14 cellular contexts compared by ENCODE assay signal in genomic region chr7:129258649-129259389, GRCh38. TPM values are rescaled to one million over a fixed set of nuclear protein-coding genes. Genes with fewer than 3 reads are reported as not detected.
A peak's percentile ranks its signal among the peaks of the same experiment; 100 is the strongest.
DNase-seq lines count a peak whose midpoint lies in the region; ATAC-seq and TF ChIP-seq lines count a peak whose summit lies in the region.
"Had no signal": no experiment of that assay in that cellular context is flagged by ENCODE, and none has a peak within 500 bp of the region (broad histone marks: within the 10 kb centered on the region; RNA-seq: fewer than 3 reads in every experiment).

No MANE protein-coding gene starts in this region.

- H3K27me3 ChIP-seq in CD4-positive, alpha-beta T cell (ENCODE audit: control insufficient read depth, insufficient read depth, low read length), result no peaks in the 10 kb centered on the region
- no peaks in the 10 kb centered on the region for H3K27me3 ChIP-seq in GM23338 (ENCODE audit: insufficient read depth)
- H3K27me3 ChIP-seq: upper lobe of right lung had no signal

- CTCF ChIA-PET in CD4-positive, alpha-beta T cell (lab: Charles Lee), result no interaction called here

- peak overlapping the region; percentile 37 for H3K4me3 ChIP-seq in GM23338
- H3K4me3 ChIP-seq: psoas muscle, upper lobe of right lung had no signal

- H3K36me3 Mint-ChIP-seq in CD4-positive, alpha-beta T cell (ENCODE audit: low read depth), result no peaks in the 10 kb centered on the region
- no peaks in the 10 kb centered on the region for H3K36me3 Mint-ChIP-seq in GM23338 (ENCODE audit: low read depth)

- no peaks in the 10 kb centered on the region for H3K36me3 ChIP-seq in GM23338 (ENCODE audit: insufficient read depth)
- H3K36me3 ChIP-seq: upper lobe of right lung had no signal

- no peaks in the 10 kb centered on the region for H3K27me3 Mint-ChIP-seq in CD4-positive, alpha-beta T cell
- peaks cover 7% of the 10 kb centered on the region for H3K27me3 Mint-ChIP-seq in GM23338 (ENCODE audit: insufficient read depth, low read depth, poor library complexity)
- H3K27me3 Mint-ChIP-seq: activated naive CD8-positive, alpha-beta T cell treated with anti-CD3 and anti-CD28 coated beads, Interleukin-2, amount 50 U/mL, for 24 hours had no signal

- no peak for DNase-seq in CD4-positive, alpha-beta T cell
- peak; percentile 98 for DNase-seq in GM23338 (ENCODE audit: low spot score)
- DNase-seq in astrocyte of the hippocampus (ENCODE audit: low read depth, low spot score), result peak; percentile 90
- peak; percentile 15 for DNase-seq in kidney tubule cell (ENCODE audit: low spot score)
- no peak for DNase-seq in NK-92 (lab: John Stamatoyannopoulos, UW; ENCODE audit: unreplicated experiment)
- DNase-seq: activated CD4-positive, CD25-positive, alpha-beta regulatory T cell treated with anti-CD3 and anti-CD28 coated beads, Interleukin-2, amount 50 U/mL, for 72 hours; activated naive CD8-positive, alpha-beta T cell treated with anti-CD3 and anti-CD28 coated beads, Interleukin-2, amount 50 U/mL, for 24 hours; NCI-H1930; psoas muscle; upper lobe of right lung had no signal

- peaks cover 51% of the 10 kb centered on the region for H3K4me1 ChIP-seq in GM23338 (ENCODE audit: insufficient read depth)
- H3K4me1 ChIP-seq: upper lobe of right lung had no signal

- H2AFZ ChIP-seq in GM23338, result no peak overlapping the region

- no peaks in the 10 kb centered on the region for H3K9me3 Mint-ChIP-seq in CD4-positive, alpha-beta T cell
- no peaks in the 10 kb centered on the region for H3K9me3 Mint-ChIP-seq in GM23338
- H3K9me3 Mint-ChIP-seq: activated naive CD8-positive, alpha-beta T cell treated with anti-CD3 and anti-CD28 coated beads, Interleukin-2, amount 50 U/mL, for 24 hours had no signal

- no peak for TF ChIP-seq CTCF in CD4-positive, alpha-beta T cell (IDR thresholded peaks at IDR 0.05)
- TF ChIP-seq CTCF in GM23338 (conservative IDR thresholded peaks at IDR 0.05; ENCODE audit: low read depth in 2 of 2), result no peak

- POLR2A ChIA-PET in CD4-positive, alpha-beta T cell (lab: Charles Lee), result interaction anchor here (1.4 kb wide), 1 partner anchor 34 kb away, joined by 4 read pairs; the partner anchor contains the start of gene AHCYL2

- H3K27ac Mint-ChIP-seq in CD4-positive, alpha-beta T cell, result peak overlapping the region; percentile 44
- H3K27ac Mint-ChIP-seq in GM23338, result peak overlapping the region; percentile 95

- peak; percentile 52 for ATAC-seq in CD4-positive, alpha-beta T cell (ENCODE audit: poor library complexity)
- peak; percentile 98 for ATAC-seq in GM23338
- no peak for ATAC-seq in HG03175 (IDR thresholded peaks at IDR 0.05; ENCODE audit: unreplicated experiment)
- ATAC-seq in GM19455 (IDR thresholded peaks at IDR 0.05; ENCODE audit: unreplicated experiment), result no peak
- no peak for ATAC-seq in GM18519 (IDR thresholded peaks at IDR 0.05; ENCODE audit: low FRiP score, unreplicated experiment)
- ATAC-seq: activated naive CD8-positive, alpha-beta T cell treated with anti-CD3 and anti-CD28 coated beads, Interleukin-2, amount 50 U/mL, for 24 hours; HCT116; psoas muscle; upper lobe of right lung had no signal

- H3K4me2 ChIP-seq in GM23338, result peak overlapping the region; percentile 61

- H3K79me2 ChIP-seq in GM23338 (replicated peaks; ENCODE audit: insufficient read depth), result peaks cover 47% of the 10 kb centered on the region

- no peaks in the 10 kb centered on the region for H4K20me1 ChIP-seq in GM23338 (replicated peaks; ENCODE audit: insufficient read depth)

- intact Hi-C loops in CD4-positive, alpha-beta T cell (cut with DNase I, micrococcal nuclease), result loop anchor here in 1 of 2 experiments (2.0 kb wide), 1 partner anchor 18 kb away; no protein-coding TSS in a partner anchor

- no peaks in the 10 kb centered on the region for H3F3A ChIP-seq in GM23338 (replicated peaks; ENCODE audit: low read depth)

- no peak overlapping the region for H3K27ac ChIP-seq in CD4-positive, alpha-beta T cell (ENCODE audit: low read depth, low read length)
- peak overlapping the region; percentile 95 for H3K27ac ChIP-seq in GM23338 (ENCODE audit: low read depth)
- H3K27ac ChIP-seq: psoas muscle, upper lobe of right lung had no signal

- H3K4me1 Mint-ChIP-seq in CD4-positive, alpha-beta T cell (ENCODE audit: low read depth), result peaks cover 61% of the 10 kb centered on the region
- H3K4me1 Mint-ChIP-seq in GM23338, result peaks cover 55% of the 10 kb centered on the region

- no peaks in the 10 kb centered on the region for H3K9me2 ChIP-seq in GM23338 (ENCODE audit: insufficient read depth)

- no peaks in the 10 kb centered on the region for H3K9me3 ChIP-seq in CD4-positive, alpha-beta T cell (ENCODE audit: control insufficient read depth, low read length)
- H3K9me3 ChIP-seq: psoas muscle, upper lobe of right lung had no signal

- H3K4me3 Mint-ChIP-seq in CD4-positive, alpha-beta T cell, result peak overlapping the region; percentile 72
- H3K4me3 Mint-ChIP-seq in GM23338, result peak overlapping the region; percentile 55

TF ChIP-seq in GM23338, 12 proteins besides CTCF, POLR2A, EP300 and RAD21 (continues in another document):
- TF ChIP-seq EZH2 (IDR thresholded peaks at IDR 0.05; ENCODE audit: low read depth, unreplicated experiment) (no peak), REST (IDR thresholded peaks at IDR 0.05; ENCODE audit: unreplicated experiment) (no peak)

RNA-seq across cellular contexts. Expression of gene AHCYL2, which starts 34.0 kb away (rescaled TPM):
- 1 to 10 TPM; 5.8 to 6.0 TPM for total RNA-seq in CD4-positive, alpha-beta T cell
- 29.4 and 42.6 TPM in 2 replicates for total RNA-seq in GM23338 (2014; rRNA removed; shearing (Covaris generic))
- 7.8 and 9.2 TPM in 2 replicates for polyA plus RNA-seq in GM23338 (2016; fragmentation: Nextera tagmentation; extraction: Ambion mirVana)

Comparison
In these comparisons a context has a peak if more than half of its experiments do, and no peak if none do; other contexts are left out.
1. ATAC-seq: peak in CD4-positive, alpha-beta T cell (single experiment) and GM23338 (single experiment); none in HG03175 (single experiment), GM19455 (single experiment) and GM18519 (single experiment).
2. DNase-seq: peak in GM23338 (single experiment), astrocyte of the hippocampus (single experiment) and kidney tubule cell (single experiment); none in CD4-positive, alpha-beta T cell (0 of 10) and NK-92 (single experiment).